Comparison of ENCODE assay signal across 29 cellular contexts in genomic region chr7:149292101-149292823, GRCh38. TPM values are rescaled to one million over a fixed set of nuclear protein-coding genes. Genes with fewer than 3 reads are reported as not detected.
A peak's percentile ranks its signal among the peaks of the same experiment; 100 is the strongest.
DNase-seq lines count a peak whose midpoint lies in the region; ATAC-seq and TF ChIP-seq lines count a peak whose summit lies in the region.
"Had no signal": no experiment of that assay in that cellular context is flagged by ENCODE, and none has a peak within 500 bp of the region (broad histone marks: within the 10 kb centered on the region; RNA-seq: fewer than 3 reads in every experiment).

No MANE protein-coding gene starts in this region.

- H3K4me3 ChIP-seq in neural progenitor cell: no peak overlapping the region
- H3K4me3 ChIP-seq: esophagus squamous epithelium, gastrocnemius medialis, hepatocyte, pancreas, right atrium auricular region, testis, uterus had no signal

- in situ Hi-C loops in KBM-7 (cut with MboI; ENCODE audit: low pct_unique_long_range_greater_than_20kb, low sequenced_read_pairs): no loop called here

- no peaks in the 10 kb centered on the region for H3K27me3 Mint-ChIP-seq in activated CD8-positive, alpha-beta T cell treated with anti-CD3 and anti-CD28 coated beads, Interleukin-2, amount 10 ng/mL, durations not matched to agents 7 days and 5 days (ENCODE audit: low read depth)
- H3K27me3 Mint-ChIP-seq in activated CD8-positive, alpha-beta T cell treated with anti-CD3 and anti-CD28 coated beads for 36 hours: no peaks in the 10 kb centered on the region
- peaks cover 5% of the 10 kb centered on the region for H3K27me3 Mint-ChIP-seq in neural progenitor cell (ENCODE audit: insufficient read depth, low read depth)
- H3K27me3 Mint-ChIP-seq: activated T-cell treated with anti-CD3 and anti-CD28 coated beads, Interleukin-2, amount 50 U/mL, for 24 hours had no signal

- no peak overlapping the region for H3K4me3 Mint-ChIP-seq in activated CD8-positive, alpha-beta T cell treated with anti-CD3 and anti-CD28 coated beads, Interleukin-2, amount 10 ng/mL, durations not matched to agents 7 days and 5 days
- no peak overlapping the region for H3K4me3 Mint-ChIP-seq in activated CD8-positive, alpha-beta T cell treated with anti-CD3 and anti-CD28 coated beads for 36 hours
- H3K4me3 Mint-ChIP-seq in neural progenitor cell: no peak overlapping the region
- H3K4me3 Mint-ChIP-seq: activated T-cell treated with anti-CD3 and anti-CD28 coated beads, Interleukin-2, amount 50 U/mL, for 24 hours; natural killer cell had no signal

- no peak overlapping the region for H3K27ac ChIP-seq in neural progenitor cell
- H3K27ac ChIP-seq: esophagus squamous epithelium, gastrocnemius medialis, hepatocyte, pancreas, right atrium auricular region, testis, uterus had no signal

- H3K4me2 ChIP-seq in neural progenitor cell: no peak overlapping the region
- H3K4me2 ChIP-seq: hepatocyte had no signal

- CTCF ChIA-PET in activated CD8-positive, alpha-beta T cell treated with anti-CD3 and anti-CD28 coated beads, Interleukin-2, amount 10 ng/mL, durations not matched to agents 7 days and 5 days (lab: Charles Lee): interaction anchor here (0.9 kb wide), 1 partner anchor 26 kb away, joined by 3 read pairs; no protein-coding TSS in a partner anchor
- CTCF ChIA-PET in activated CD8-positive, alpha-beta T cell treated with anti-CD3 and anti-CD28 coated beads for 36 hours (lab: Charles Lee): interaction anchor here (1.0 to 1.2 kb wide), 2 partner anchors 31 to 45 kb away, joined by 3 read pairs; partner anchors contain the start of gene ZNF783
- CTCF ChIA-PET in GM10248 (lab: Yijun Ruan, JAX): no interaction called here

- H2AFZ ChIP-seq in neural progenitor cell (replicated peaks): no peak overlapping the region
- H2AFZ ChIP-seq: hepatocyte had no signal

- H3K36me3 ChIP-seq in neural progenitor cell: no peaks in the 10 kb centered on the region
- H3K36me3 ChIP-seq: BE2C, uterus had no signal

- no peak for ATAC-seq in activated CD8-positive, alpha-beta T cell treated with anti-CD3 and anti-CD28 coated beads, Interleukin-2, amount 10 ng/mL, durations not matched to agents 7 days and 5 days
- ATAC-seq in activated CD8-positive, alpha-beta T cell treated with anti-CD3 and anti-CD28 coated beads for 36 hours: no peak
- ATAC-seq in HG02884 (IDR thresholded peaks at IDR 0.05; ENCODE audit: unreplicated experiment): no peak
- ATAC-seq: gastrocnemius medialis, natural killer cell, pancreas had no signal

- DNase-seq in activated CD8-positive, alpha-beta T cell treated with anti-CD3 and anti-CD28 coated beads, Interleukin-2, amount 10 ng/mL, durations not matched to agents 7 days and 5 days: no peak
- DNase-seq in activated CD8-positive, alpha-beta T cell treated with anti-CD3 and anti-CD28 coated beads for 36 hours: no peak
- peak; percentile 42 for DNase-seq in KBM-7
- DNase-seq in astrocyte of the hippocampus (ENCODE audit: low read depth, low spot score): peak; percentile 59
- DNase-seq in neural progenitor cell (ENCODE audit: low spot score): peak; percentile 20
- DNase-seq in GM10248 (ENCODE audit: extremely low spot score): no peak
- DNase-seq in NCI-H526 (lab: John Stamatoyannopoulos, UW): no peak
- DNase-seq: activated CD4-positive, CD25-positive, alpha-beta regulatory T cell treated with anti-CD3 and anti-CD28 coated beads, Interleukin-2, amount 50 U/mL, for 72 hours; activated T-cell treated with anti-CD3 and anti-CD28 coated beads, Interleukin-2, amount 50 U/mL, for 24 hours; amniotic stem cell; BE2C; esophagus squamous epithelium; gastrocnemius medialis; left ventricle myocardium superior; midbrain; natural killer cell; NCI-H1092; NCI-H1930; NCI-H82; OCI-M1; pancreas; stimulated activated CD4-positive, alpha-beta T cell treated with anti-CD3 and anti-CD28 coated beads, Interleukin-4, amount 100 ng/mL, for 4 hours; stimulated activated naive CD4-positive, alpha-beta T cell; SW 1271; testis; uterus had no signal

- POLR2A ChIA-PET in activated CD8-positive, alpha-beta T cell treated with anti-CD3 and anti-CD28 coated beads, Interleukin-2, amount 10 ng/mL, durations not matched to agents 7 days and 5 days (lab: Charles Lee): no interaction called here
- POLR2A ChIA-PET in activated CD8-positive, alpha-beta T cell treated with anti-CD3 and anti-CD28 coated beads for 36 hours (lab: Charles Lee): no interaction called here
- POLR2A ChIA-PET in GM10248 (lab: Yijun Ruan, JAX): no interaction called here

- no peaks in the 10 kb centered on the region for H4K20me1 ChIP-seq in neural progenitor cell (ENCODE audit: low read depth)

- H3K27me3 ChIP-seq in neural progenitor cell: no peaks in the 10 kb centered on the region
- H3K27me3 ChIP-seq: BE2C, esophagus squamous epithelium, gastrocnemius medialis, hepatocyte, pancreas, right atrium auricular region, testis, uterus had no signal

- H3F3A ChIP-seq in neural progenitor cell (ENCODE audit: low read depth): no peaks in the 10 kb centered on the region

- intact Hi-C loops in activated CD8-positive, alpha-beta T cell treated with anti-CD3 and anti-CD28 coated beads for 36 hours (cut with micrococcal nuclease): no loop called here

- H3K4me1 ChIP-seq in neural progenitor cell: no peaks in the 10 kb centered on the region
- H3K4me1 ChIP-seq: BE2C, esophagus squamous epithelium, gastrocnemius medialis, pancreas, right atrium auricular region, testis, uterus had no signal

- H3K36me3 Mint-ChIP-seq in activated CD8-positive, alpha-beta T cell treated with anti-CD3 and anti-CD28 coated beads, Interleukin-2, amount 10 ng/mL, durations not matched to agents 7 days and 5 days (ENCODE audit: low read depth): peaks cover 2% of the 10 kb centered on the region
- H3K36me3 Mint-ChIP-seq in activated CD8-positive, alpha-beta T cell treated with anti-CD3 and anti-CD28 coated beads for 36 hours (ENCODE audit: low read depth): no peaks in the 10 kb centered on the region
- H3K36me3 Mint-ChIP-seq in neural progenitor cell: peaks cover 4% of the 10 kb centered on the region
- H3K36me3 Mint-ChIP-seq: natural killer cell had no signal

- H3K79me2 ChIP-seq in neural progenitor cell (ENCODE audit: low read depth): no peaks in the 10 kb centered on the region
- H3K79me2 ChIP-seq: hepatocyte had no signal

- no peaks in the 10 kb centered on the region for H3K9me3 Mint-ChIP-seq in activated CD8-positive, alpha-beta T cell treated with anti-CD3 and anti-CD28 coated beads, Interleukin-2, amount 10 ng/mL, durations not matched to agents 7 days and 5 days (ENCODE audit: insufficient read depth)
- H3K9me3 Mint-ChIP-seq in activated CD8-positive, alpha-beta T cell treated with anti-CD3 and anti-CD28 coated beads for 36 hours: no peaks in the 10 kb centered on the region
- no peaks in the 10 kb centered on the region for H3K9me3 Mint-ChIP-seq in neural progenitor cell
- H3K9me3 Mint-ChIP-seq: activated T-cell treated with anti-CD3 and anti-CD28 coated beads, Interleukin-2, amount 50 U/mL, for 24 hours; natural killer cell had no signal

- no peak overlapping the region for H3K9ac ChIP-seq in neural progenitor cell

- no peak for TF ChIP-seq CTCF in activated CD8-positive, alpha-beta T cell treated with anti-CD3 and anti-CD28 coated beads for 36 hours (IDR thresholded peaks at IDR 0.05)
- TF ChIP-seq CTCF in neural progenitor cell (IDR thresholded peaks at IDR 0.05) (no peak), GM10248 (IDR thresholded peaks at IDR 0.05; ENCODE audit: control extremely low read depth, extremely low read depth, low read depth, missing control alignments) (no peak)

- H3K9me3 ChIP-seq in neural progenitor cell (ENCODE audit: low read depth): no peaks in the 10 kb centered on the region
- H3K9me3 ChIP-seq: BE2C, esophagus squamous epithelium, gastrocnemius medialis, pancreas, right atrium auricular region, testis, uterus had no signal

- H3K27ac Mint-ChIP-seq in activated CD8-positive, alpha-beta T cell treated with anti-CD3 and anti-CD28 coated beads, Interleukin-2, amount 10 ng/mL, durations not matched to agents 7 days and 5 days: peak overlapping the region; percentile 7
- no peak overlapping the region for H3K27ac Mint-ChIP-seq in activated CD8-positive, alpha-beta T cell treated with anti-CD3 and anti-CD28 coated beads for 36 hours
- no peak overlapping the region for H3K27ac Mint-ChIP-seq in neural progenitor cell
- H3K27ac Mint-ChIP-seq: natural killer cell had no signal

- peaks cover 18% of the 10 kb centered on the region for H3K4me1 Mint-ChIP-seq in activated CD8-positive, alpha-beta T cell treated with anti-CD3 and anti-CD28 coated beads, Interleukin-2, amount 10 ng/mL, durations not matched to agents 7 days and 5 days (ENCODE audit: low read depth)
- H3K4me1 Mint-ChIP-seq in activated CD8-positive, alpha-beta T cell treated with anti-CD3 and anti-CD28 coated beads for 36 hours (ENCODE audit: low read depth): peaks cover 10% of the 10 kb centered on the region
- H3K4me1 Mint-ChIP-seq in neural progenitor cell: no peaks in the 10 kb centered on the region

RNA-seq across cellular contexts. Expression of gene ZNF783, which starts 30.3 kb away (rescaled TPM):
- 10 to 100 TPM; 12.7 to 12.9 TPM for total RNA-seq in activated CD8-positive, alpha-beta T cell treated with anti-CD3 and anti-CD28 coated beads, Interleukin-2, amount 10 ng/mL, durations not matched to agents 7 days and 5 days
- total RNA-seq in activated CD8-positive, alpha-beta T cell treated with anti-CD3 and anti-CD28 coated beads for 36 hours: 10 to 100 TPM; 13.2 to 13.4 TPM
- 5.5 and 12.0 TPM in 2 replicates for total RNA-seq in neural progenitor cell (ENCODE audit: low replicate concordance)

RNA-seq across cellular contexts. Expression of gene ZNF212, which starts 52.8 kb away (rescaled TPM):
- 10 to 100 TPM; 10.8 to 12.9 TPM for total RNA-seq in activated CD8-positive, alpha-beta T cell treated with anti-CD3 and anti-CD28 coated beads, Interleukin-2, amount 10 ng/mL, durations not matched to agents 7 days and 5 days
- 10 to 100 TPM; 10.5 to 13.4 TPM for total RNA-seq in activated CD8-positive, alpha-beta T cell treated with anti-CD3 and anti-CD28 coated beads for 36 hours
- 11.2 and 15.7 TPM in 2 replicates for total RNA-seq in neural progenitor cell (ENCODE audit: low replicate concordance)

Comparison
In these comparisons a context has a peak if more than half of its experiments do, and no peak if none do; other contexts are left out.
1. DNase-seq: peak in KBM-7 (single experiment), astrocyte of the hippocampus (single experiment) and neural progenitor cell (single experiment); none in activated CD8-positive, alpha-beta T cell treated with anti-CD3 and anti-CD28 coated beads, Interleukin-2, amount 10 ng/mL, durations not matched to agents 7 days and 5 days (single experiment), activated CD8-positive, alpha-beta T cell treated with anti-CD3 and anti-CD28 coated beads for 36 hours (single experiment), GM10248 (single experiment) and NCI-H526 (0 of 2).